Comparison of ENCODE assay signal across 8 cellular contexts in the genomic region with DNA sequence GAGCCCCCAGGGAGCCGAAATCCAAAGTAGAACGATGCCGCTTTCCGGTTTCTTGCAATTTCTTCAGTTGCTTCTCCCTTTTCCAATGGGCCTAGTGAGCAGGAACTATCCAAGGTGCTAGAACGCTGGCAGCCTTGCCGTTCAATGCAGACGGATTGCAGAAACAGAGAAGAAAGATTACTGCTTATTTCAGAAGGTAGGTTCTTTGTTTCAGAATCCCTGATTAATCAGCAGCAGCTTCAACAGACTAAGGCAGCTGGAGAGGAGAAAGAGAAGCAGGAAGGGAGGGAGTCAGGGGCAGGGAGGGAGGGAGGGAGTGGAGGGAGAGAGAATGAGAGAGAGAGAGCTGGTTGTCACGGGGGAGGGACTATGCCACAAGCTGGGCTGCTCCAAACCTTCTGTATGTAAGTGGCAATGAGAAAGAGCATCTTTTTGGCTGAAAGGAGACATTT. TPM values are rescaled to one million over a fixed set of nuclear protein-coding genes. Genes with fewer than 3 reads are reported as not detected.
DNase-seq lines count a peak whose midpoint lies in the region; ATAC-seq, FAIRE-seq and TF ChIP-seq lines count a peak whose summit lies in the region.

No MANE protein-coding gene starts in this region.

- CTCF ChIA-PET in HepG2 (lab: Yijun Ruan, JAX; ENCODE audit: low intra/inter-chr PET ratio, low total read pairs): no interaction called here

- no peaks in the 10 kb centered on the region for H3K79me2 ChIP-seq in HepG2 (ENCODE audit: insufficient read depth, low read length)

- no TSS peak for BruUV-seq in HepG2 (replicated peaks; lab: Mats Ljungman, UMichigan)

- H3K36me3 ChIP-seq in HepG2 (replicated peaks in 1 of 2; ENCODE audit: control insufficient read depth in 1 of 2, insufficient read depth in 2 of 2, low read length in 2 of 2) (no peaks in the 10 kb centered on the region), right lobe of liver (no peaks in the 10 kb centered on the region)

- H3K4me1 Mint-ChIP-seq in activated T-helper 2 cell treated with anti-CD3 and anti-CD28 coated beads, Interferon-gamma antibody, Interleukin-2, Interleukin-4, amounts not matched to agents 10 μg/mL and 5 μg/mL and 100 μg/mL, durations not matched to agents 14 hours and 24 hours and 36 hours (ENCODE audit: low read depth): no peaks in the 10 kb centered on the region

- no peak overlapping the region for H2AFZ ChIP-seq in HepG2 (ENCODE audit: low read length)

- no peak for TF ChIP-seq CTCF in HepG2 (CRISPR knock-in tag; IDR thresholded peaks at IDR 0.05)
- TF ChIP-seq CTCF in right lobe of liver (IDR thresholded peaks at IDR 0.05): no peak

- H3K27me3 ChIP-seq in HepG2 (ENCODE audit: control insufficient read depth in 1 of 2, insufficient read depth in 2 of 2, low read length in 2 of 2): no peaks in the 10 kb centered on the region
- no peaks in the 10 kb centered on the region for H3K27me3 ChIP-seq in right lobe of liver

- no peak overlapping the region for H3K9ac ChIP-seq in HepG2 (ENCODE audit: insufficient read depth, low read depth, low read length)

- FAIRE-seq in HepG2 (lab: Jason Lieb, UNC): no peak

- H4K20me1 ChIP-seq in HepG2 (ENCODE audit: insufficient read depth, low read length): no peaks in the 10 kb centered on the region

- H3K27me3 Mint-ChIP-seq in activated T-helper 2 cell treated with anti-CD3 and anti-CD28 coated beads, Interferon-gamma antibody, Interleukin-2, Interleukin-4, amounts not matched to agents 10 μg/mL and 5 μg/mL and 100 μg/mL, durations not matched to agents 14 hours and 24 hours and 36 hours (ENCODE audit: low read depth): peaks cover 2% of the 10 kb centered on the region

- 22% methylated on average over 8 of the region's 8 CpGs for WGBS in HepG2 (ENCODE audit: low lambda C conversion rate)
- WGBS in right lobe of liver (ENCODE audit: insufficient coverage, low coverage, low lambda C conversion rate, missing lambda C conversion rate): 12% methylated on average over 8 of the region's 8 CpGs

- TF ChIP-seq POLR2A in HepG2 (IDR thresholded peaks at IDR 0.05; ENCODE audit: insufficient read depth in 1 of 2, low read depth in 2 of 2, low read length in 2 of 2) (no peak), right lobe of liver (IDR thresholded peaks at IDR 0.05) (no peak)

- H3K36me3 Mint-ChIP-seq in activated T-helper 2 cell treated with anti-CD3 and anti-CD28 coated beads, Interferon-gamma antibody, Interleukin-2, Interleukin-4, amounts not matched to agents 10 μg/mL and 5 μg/mL and 100 μg/mL, durations not matched to agents 14 hours and 24 hours and 36 hours (ENCODE audit: low read depth): no peaks in the 10 kb centered on the region

- no peaks in the 10 kb centered on the region for H3K9me3 ChIP-seq in HepG2 (ENCODE audit: low read length)
- no peaks in the 10 kb centered on the region for H3K9me3 ChIP-seq in right lobe of liver

- H3K27ac Mint-ChIP-seq in activated T-helper 2 cell treated with anti-CD3 and anti-CD28 coated beads, Interferon-gamma antibody, Interleukin-2, Interleukin-4, amounts not matched to agents 10 μg/mL and 5 μg/mL and 100 μg/mL, durations not matched to agents 14 hours and 24 hours and 36 hours: no peak overlapping the region

- no peak for TF ChIP-seq EP300 in HepG2 (IDR thresholded peaks at IDR 0.05; ENCODE audit: low read depth in 2 of 2, low read length in 2 of 2)
- no peak for TF ChIP-seq EP300 in HepG2 (CRISPR knock-in tag; IDR thresholded peaks at IDR 0.05; ENCODE audit: borderline replicate concordance)

- POLR2A ChIA-PET in HepG2 (lab: Yijun Ruan, JAX): no interaction called here

- DNase-seq in HepG2 (ENCODE audit: low spot score): peak; percentile 9
- no peak for DNase-seq in right lobe of liver
- DNase-seq in NCI-H748 (lab: John Stamatoyannopoulos, UW; ENCODE audit: unreplicated experiment): peak; percentile 90
- DNase-seq in dedifferentiated amniotic fluid mesenchymal stem cell (ENCODE audit: extremely low spot score): peak; percentile 39
- peak in 37 of 56 donors; percentile 0 to 77 (median 35) for DNase-seq in nucleus accumbens (lab: John Stamatoyannopoulos, UW)
- DNase-seq in activated T-helper 2 cell treated with anti-CD3 and anti-CD28 coated beads, Interferon-gamma antibody, Interleukin-2, Interleukin-4, amounts not matched to agents 10 μg/mL and 5 μg/mL and 100 μg/mL, durations not matched to agents 14 hours and 24 hours and 36 hours (ENCODE audit: low spot score): no peak

- H3K4me2 ChIP-seq in HepG2 (ENCODE audit: low read depth, low read length): no peak overlapping the region

- H3K4me1 ChIP-seq in HepG2 (ENCODE audit: insufficient read depth, low read length) (no peaks in the 10 kb centered on the region), right lobe of liver (no peaks in the 10 kb centered on the region)

- TF ChIP-seq RAD21 in HepG2 (CRISPR knock-in tag; IDR thresholded peaks at IDR 0.05): no peak

- intact Hi-C loops in HepG2 (cut with micrococcal nuclease; ENCODE audit: unreplicated experiment) (no loop called here), right lobe of liver (cut with DNase I) (no loop called here)
- intact Hi-C loops in activated T-helper 2 cell treated with anti-CD3 and anti-CD28 coated beads, Interferon-gamma antibody, Interleukin-2, Interleukin-4, amounts not matched to agents 10 μg/mL and 5 μg/mL and 100 μg/mL, durations not matched to agents 14 hours and 24 hours and 36 hours (cut with micrococcal nuclease): no loop called here

- in situ Hi-C loops in HepG2 (cut with HindIII; ENCODE audit: extremely low pct_ligation_motif_present, low pct_unique_long_range_greater_than_20kb): no loop called here

- H3K27ac ChIP-seq in HepG2 (ENCODE audit: extremely low read length, insufficient read depth, low read length) (no peak overlapping the region), right lobe of liver (no peak overlapping the region)

- H3K4me3 ChIP-seq in HepG2 (replicated peaks in 1 of 3; ENCODE audit: insufficient read depth in 1 of 3, low read depth in 2 of 3, low read length in 3 of 3): no peak overlapping the region
- H3K4me3 ChIP-seq in right lobe of liver: no peak overlapping the region

- peak; percentile 44; the same call in 1 of the 3 replicates for ATAC-seq in HepG2
- no peak for ATAC-seq in right lobe of liver
- ATAC-seq in HG03039 (IDR thresholded peaks at IDR 0.05; ENCODE audit: unreplicated experiment): no peak
- no peak for ATAC-seq in activated CD4-positive, CD25-positive, alpha-beta regulatory T cell treated with anti-CD3 and anti-CD28 coated beads, Interleukin-2, amount 50 U/mL, for 24 hours

- no peaks in the 10 kb centered on the region for H3K9me3 Mint-ChIP-seq in activated T-helper 2 cell treated with anti-CD3 and anti-CD28 coated beads, Interferon-gamma antibody, Interleukin-2, Interleukin-4, amounts not matched to agents 10 μg/mL and 5 μg/mL and 100 μg/mL, durations not matched to agents 14 hours and 24 hours and 36 hours

- no peak overlapping the region for H3K4me3 Mint-ChIP-seq in activated T-helper 2 cell treated with anti-CD3 and anti-CD28 coated beads, Interferon-gamma antibody, Interleukin-2, Interleukin-4, amounts not matched to agents 10 μg/mL and 5 μg/mL and 100 μg/mL, durations not matched to agents 14 hours and 24 hours and 36 hours (ENCODE audit: low read depth)

TF ChIP-seq in HepG2, 621 proteins besides CTCF, POLR2A, EP300 and RAD21 (continues in another document):
- peak; percentile 87; the same call in 1 of the 2 replicates for TF ChIP-seq EHMT2 (IDR thresholded peaks at IDR 0.05; ENCODE audit: borderline replicate concordance, low read depth, low read length)
- no peak for TF ChIP-seq THAP11 (CRISPR knock-in tag; IDR thresholded peaks at IDR 0.05)

RNA-seq across cellular contexts. Expression of gene NYAP2, which starts 0.6 kb away (rescaled TPM):
- total RNA-seq in HepG2 (2016; rRNA removed; fragmentation: Illumina TruSeq; extraction: Trizol) (not detected in 2 replicates), right lobe of liver (not detected)
- not detected in 2 replicates for total RNA-seq in HepG2 (2016; cell fraction: cytosol; rRNA removed; fragmentation: Illumina TruSeq; extraction: Trizol; ENCODE audit: low read depth)
- total RNA-seq in HepG2 (2016; cell fraction: insoluble cytoplasmic fraction; rRNA removed; fragmentation: Illumina TruSeq; extraction: Trizol): not detected in 2 replicates
- not detected in 2 replicates for total RNA-seq in HepG2 (2016; cell fraction: membrane; rRNA removed; fragmentation: Illumina TruSeq; extraction: Trizol)
- total RNA-seq in HepG2 (2016; cell fraction: nucleus; rRNA removed; fragmentation: Illumina TruSeq; extraction: Trizol): not detected in 2 replicates
- not detected in 2 replicates for polyA plus RNA-seq in HepG2 (2011; rRNA removed)
- polyA plus RNA-seq in HepG2 (2011; cell fraction: cytosol; rRNA removed): not detected in 2 replicates
- not detected in 2 replicates for polyA plus RNA-seq in HepG2 (2011; cell fraction: nucleus; rRNA removed)
- polyA plus RNA-seq in HepG2 (2012): not detected in 2 replicates
- polyA plus RNA-seq in HepG2 (2016; cell fraction: cytosol; fragmentation: Illumina TruSeq; extraction: Trizol; ENCODE audit: low read depth): not detected in 2 replicates
- polyA plus RNA-seq in HepG2 (2016; cell fraction: insoluble cytoplasmic fraction; fragmentation: Illumina TruSeq; extraction: Trizol; ENCODE audit: low read depth): not detected in 2 replicates
- not detected in 2 replicates for polyA plus RNA-seq in HepG2 (2016; cell fraction: membrane; fragmentation: Illumina TruSeq; extraction: Trizol; ENCODE audit: low read depth)
- not detected in 2 replicates for polyA plus RNA-seq in HepG2 (2016; cell fraction: nucleus; fragmentation: Illumina TruSeq; extraction: Trizol; ENCODE audit: insufficient read depth, low read depth)
- 4.4 TPM in 1 of 2 replicates, not detected in the other for polyA minus RNA-seq in HepG2 (2011; rRNA and poly(A)+ RNA removed; ENCODE audit: low replicate concordance)
- 0.20 TPM in 1 of 2 replicates, not detected in the other for polyA minus RNA-seq in HepG2 (2011; cell fraction: cytosol; rRNA and poly(A)+ RNA removed)
- not detected in 2 replicates for polyA minus RNA-seq in HepG2 (2011; cell fraction: nucleus; rRNA and poly(A)+ RNA removed)
- total RNA-seq in activated T-helper 2 cell treated with anti-CD3 and anti-CD28 coated beads, Interferon-gamma antibody, Interleukin-2, Interleukin-4, amounts not matched to agents 10 μg/mL and 5 μg/mL and 100 μg/mL, durations not matched to agents 14 hours and 24 hours and 36 hours: not detected in 2 replicates

Comparison
In these comparisons a context has a peak if more than half of its experiments do, and no peak if none do; other contexts are left out.
1. DNase-seq: peak in HepG2 (single experiment), NCI-H748 (single experiment), dedifferentiated amniotic fluid mesenchymal stem cell (single experiment) and nucleus accumbens (37 of 56); none in right lobe of liver (0 of 3) and activated T-helper 2 cell treated with anti-CD3 and anti-CD28 coated beads, Interferon-gamma antibody, Interleukin-2, Interleukin-4, amounts not matched to agents 10 μg/mL and 5 μg/mL and 100 μg/mL, durations not matched to agents 14 hours and 24 hours and 36 hours (single experiment).